In the genomic region with DNA sequence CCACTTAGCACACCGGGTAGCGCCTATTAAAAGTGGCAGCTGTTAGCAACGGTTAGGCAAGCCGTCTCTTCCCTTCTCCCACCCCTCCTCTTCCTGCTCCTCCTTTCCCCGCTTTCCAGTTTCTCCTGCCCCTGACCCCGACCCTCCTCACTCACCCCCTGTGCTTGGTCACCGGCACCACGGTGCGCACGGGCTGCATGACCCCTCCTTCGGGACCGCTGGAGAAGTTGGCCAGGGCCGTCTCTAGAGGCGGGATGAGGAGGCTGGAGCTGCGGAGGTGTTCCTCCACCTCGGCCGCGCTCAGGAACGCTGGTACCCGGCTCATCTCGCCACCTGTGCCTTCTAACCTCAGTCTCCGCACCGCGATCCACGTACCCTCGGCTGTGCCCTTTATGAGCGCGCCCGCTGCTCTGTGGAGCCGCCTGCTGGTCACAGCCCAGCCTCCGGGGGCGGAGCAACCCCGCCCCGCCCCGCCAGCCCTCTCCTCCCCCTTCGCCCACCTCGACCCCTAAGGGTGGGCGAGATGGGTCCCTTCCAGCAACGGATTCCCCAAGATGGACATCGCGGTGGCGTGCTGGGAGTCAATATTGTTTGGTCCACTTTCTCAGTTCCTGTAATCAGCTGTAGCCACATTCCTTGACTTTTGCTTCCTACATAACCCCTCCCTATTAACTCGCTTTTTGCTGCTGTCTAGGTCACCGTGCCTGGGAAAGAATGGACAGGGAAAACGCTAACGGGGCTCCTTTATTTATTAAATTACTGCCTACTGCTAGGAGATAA, we compare ENCODE assay signal across 9 cellular contexts. TPM values are rescaled to one million over a fixed set of nuclear protein-coding genes. Genes with fewer than 3 reads are reported as not detected.
DNase-seq lines count a peak whose midpoint lies in the region; ATAC-seq and TF ChIP-seq lines count a peak whose summit lies in the region.
"Had no signal": no experiment of that assay in that cellular context is flagged by ENCODE, and none has a peak within 500 bp of the region (broad histone marks: within the 10 kb centered on the region; RNA-seq: fewer than 3 reads in every experiment).

A gene (minus strand): TSS at position 364 of the 780 bp plus-strand sequence. CDS start 39 bp downstream, at position 325.

- in situ Hi-C loops in SK-MEL-5 (cut with HindIII; ENCODE audit: low pct_unique_long_range_greater_than_20kb, low sequenced_read_pairs) = no loop called here

- H3K27me3 Mint-ChIP-seq in brain = peaks cover 71% of the 10 kb centered on the region

- H3K4me1 Mint-ChIP-seq in brain = no peaks in the 10 kb centered on the region

- peak within 1 kb of the TSS; percentile 75 to 85 (median 81) for H3K4me3 Mint-ChIP-seq in brain

- no peak for ATAC-seq in HG03196 (IDR thresholded peaks at IDR 0.05; ENCODE audit: unreplicated experiment)

- H3K36me3 Mint-ChIP-seq in brain = no peaks in the 10 kb centered on the region

- H3K27ac Mint-ChIP-seq in brain = peak within 1 kb of the TSS in 1 of 5 experiments; percentile 80

- DNase-seq in NCI-H2081 (lab: John Stamatoyannopoulos, UW) (peak; percentile 19 to 52), NCI-H2081 treated with DMSO at 0.1 percent for 48 hours (lab: John Stamatoyannopoulos, UW) (no peak), HPDE6-E6E7 (ENCODE audit: extremely low spot score) (peak; percentile 39), SK-MEL-5 (ENCODE audit: low read depth, low spot score) (peak; percentile 47), iris pigment epithelial cell (ENCODE audit: low read depth) (peak; percentile 24)
- DNase-seq in stimulated activated CD4-positive, alpha-beta T cell treated with anti-CD3 and anti-CD28 coated beads, Interleukin-12 subunit alpha, Interleukin-12 subunit beta, amount 100 ng/mL, for 4 hours = peak; percentile 51
- DNase-seq: DND-41 had no signal

- TF ChIP-seq CTCF in brain (conservative IDR thresholded peaks at IDR 0.05) = peak; percentile 70 to 92

- H3K9me3 Mint-ChIP-seq in brain = peaks cover 0 to 7% (median 3%) of the 10 kb centered on the region in 5 experiments

RNA-seq across cellular contexts. Expression of the gene that starts here (rescaled TPM):
- 2.0 and 2.6 TPM in 2 replicates for total RNA-seq in SK-MEL-5 (2014; rRNA removed; shearing (Covaris generic))
- 3.3 and 3.4 TPM in 2 replicates for polyA plus RNA-seq in SK-MEL-5 (2015; cell fraction: cytosol; rRNA removed)
- 2.4 TPM in 2 replicates for polyA plus RNA-seq in SK-MEL-5 (2015; cell fraction: nucleus; rRNA removed)
- 27.2 TPM for polyA plus RNA-seq in brain (ENCODE audit: insufficient read depth, low read depth, low replicate concordance)
